ENCODE assay signal across 1 cellular context in the genomic region with DNA sequence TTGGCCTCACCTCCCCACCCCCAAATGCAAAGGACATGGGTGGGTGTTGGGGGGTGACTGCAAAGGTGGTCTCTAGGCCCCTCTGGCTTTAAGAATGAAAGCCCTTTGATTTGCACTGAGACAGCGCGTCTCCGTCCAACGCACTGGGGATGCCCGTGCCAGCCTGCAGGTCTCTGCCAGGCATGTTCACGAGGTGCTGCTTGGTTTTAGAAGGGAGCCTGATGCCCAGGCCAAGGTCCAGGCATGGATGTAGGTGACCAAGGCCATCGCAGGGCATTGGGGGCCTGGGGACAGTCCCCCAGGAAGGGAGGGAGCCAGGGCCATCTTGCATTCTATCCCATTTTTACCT.
TF ChIP-seq lines count a peak whose summit lies in the region.

No MANE protein-coding gene starts in this region.

TF ChIP-seq in GM23338, 12 proteins besides CTCF, POLR2A, EP300 and RAD21:
- TF ChIP-seq, protein P1, sequence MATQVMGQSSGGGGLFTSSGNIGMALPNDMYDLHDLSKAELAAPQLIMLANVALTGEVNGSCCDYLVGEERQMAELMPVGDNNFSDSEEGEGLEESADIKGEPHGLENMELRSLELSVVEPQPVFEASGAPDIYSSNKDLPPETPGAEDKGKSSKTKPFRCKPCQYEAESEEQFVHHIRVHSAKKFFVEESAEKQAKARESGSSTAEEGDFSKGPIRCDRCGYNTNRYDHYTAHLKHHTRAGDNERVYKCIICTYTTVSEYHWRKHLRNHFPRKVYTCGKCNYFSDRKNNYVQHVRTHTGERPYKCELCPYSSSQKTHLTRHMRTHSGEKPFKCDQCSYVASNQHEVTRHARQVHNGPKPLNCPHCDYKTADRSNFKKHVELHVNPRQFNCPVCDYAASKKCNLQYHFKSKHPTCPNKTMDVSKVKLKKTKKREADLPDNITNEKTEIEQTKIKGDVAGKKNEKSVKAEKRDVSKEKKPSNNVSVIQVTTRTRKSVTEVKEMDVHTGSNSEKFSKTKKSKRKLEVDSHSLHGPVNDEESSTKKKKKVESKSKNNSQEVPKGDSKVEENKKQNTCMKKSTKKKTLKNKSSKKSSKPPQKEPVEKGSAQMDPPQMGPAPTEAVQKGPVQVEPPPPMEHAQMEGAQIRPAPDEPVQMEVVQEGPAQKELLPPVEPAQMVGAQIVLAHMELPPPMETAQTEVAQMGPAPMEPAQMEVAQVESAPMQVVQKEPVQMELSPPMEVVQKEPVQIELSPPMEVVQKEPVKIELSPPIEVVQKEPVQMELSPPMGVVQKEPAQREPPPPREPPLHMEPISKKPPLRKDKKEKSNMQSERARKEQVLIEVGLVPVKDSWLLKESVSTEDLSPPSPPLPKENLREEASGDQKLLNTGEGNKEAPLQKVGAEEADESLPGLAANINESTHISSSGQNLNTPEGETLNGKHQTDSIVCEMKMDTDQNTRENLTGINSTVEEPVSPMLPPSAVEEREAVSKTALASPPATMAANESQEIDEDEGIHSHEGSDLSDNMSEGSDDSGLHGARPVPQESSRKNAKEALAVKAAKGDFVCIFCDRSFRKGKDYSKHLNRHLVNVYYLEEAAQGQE (IDR thresholded peaks at IDR 0.05; ENCODE audit: unreplicated experiment) = no peak
- TF ChIP-seq ZNF331 (CRISPR knock-in tag; IDR thresholded peaks at IDR 0.05; ENCODE audit: low read depth) (no peak), JUNB (IDR thresholded peaks at IDR 0.05; ENCODE audit: unreplicated experiment) (no peak), STAT1 (IDR thresholded peaks at IDR 0.05; ENCODE audit: unreplicated experiment) (no peak), POLR2AphosphoS5 (IDR thresholded peaks at IDR 0.05; ENCODE audit: low read depth) (no peak), NANOG (IDR thresholded peaks at IDR 0.05; ENCODE audit: borderline replicate concordance) (no peak), EZH2 (IDR thresholded peaks at IDR 0.05; ENCODE audit: low read depth, unreplicated experiment) (no peak), EZH2phosphoT487 (IDR thresholded peaks at IDR 0.05; ENCODE audit: unreplicated experiment) (no peak), CREB1 (CRISPR knock-in tag; IDR thresholded peaks at IDR 0.05; ENCODE audit: low read depth) (no peak), ZNF114 (CRISPR knock-in tag; IDR thresholded peaks at IDR 0.05) (no peak)
- TF ChIP-seq, protein P2, sequence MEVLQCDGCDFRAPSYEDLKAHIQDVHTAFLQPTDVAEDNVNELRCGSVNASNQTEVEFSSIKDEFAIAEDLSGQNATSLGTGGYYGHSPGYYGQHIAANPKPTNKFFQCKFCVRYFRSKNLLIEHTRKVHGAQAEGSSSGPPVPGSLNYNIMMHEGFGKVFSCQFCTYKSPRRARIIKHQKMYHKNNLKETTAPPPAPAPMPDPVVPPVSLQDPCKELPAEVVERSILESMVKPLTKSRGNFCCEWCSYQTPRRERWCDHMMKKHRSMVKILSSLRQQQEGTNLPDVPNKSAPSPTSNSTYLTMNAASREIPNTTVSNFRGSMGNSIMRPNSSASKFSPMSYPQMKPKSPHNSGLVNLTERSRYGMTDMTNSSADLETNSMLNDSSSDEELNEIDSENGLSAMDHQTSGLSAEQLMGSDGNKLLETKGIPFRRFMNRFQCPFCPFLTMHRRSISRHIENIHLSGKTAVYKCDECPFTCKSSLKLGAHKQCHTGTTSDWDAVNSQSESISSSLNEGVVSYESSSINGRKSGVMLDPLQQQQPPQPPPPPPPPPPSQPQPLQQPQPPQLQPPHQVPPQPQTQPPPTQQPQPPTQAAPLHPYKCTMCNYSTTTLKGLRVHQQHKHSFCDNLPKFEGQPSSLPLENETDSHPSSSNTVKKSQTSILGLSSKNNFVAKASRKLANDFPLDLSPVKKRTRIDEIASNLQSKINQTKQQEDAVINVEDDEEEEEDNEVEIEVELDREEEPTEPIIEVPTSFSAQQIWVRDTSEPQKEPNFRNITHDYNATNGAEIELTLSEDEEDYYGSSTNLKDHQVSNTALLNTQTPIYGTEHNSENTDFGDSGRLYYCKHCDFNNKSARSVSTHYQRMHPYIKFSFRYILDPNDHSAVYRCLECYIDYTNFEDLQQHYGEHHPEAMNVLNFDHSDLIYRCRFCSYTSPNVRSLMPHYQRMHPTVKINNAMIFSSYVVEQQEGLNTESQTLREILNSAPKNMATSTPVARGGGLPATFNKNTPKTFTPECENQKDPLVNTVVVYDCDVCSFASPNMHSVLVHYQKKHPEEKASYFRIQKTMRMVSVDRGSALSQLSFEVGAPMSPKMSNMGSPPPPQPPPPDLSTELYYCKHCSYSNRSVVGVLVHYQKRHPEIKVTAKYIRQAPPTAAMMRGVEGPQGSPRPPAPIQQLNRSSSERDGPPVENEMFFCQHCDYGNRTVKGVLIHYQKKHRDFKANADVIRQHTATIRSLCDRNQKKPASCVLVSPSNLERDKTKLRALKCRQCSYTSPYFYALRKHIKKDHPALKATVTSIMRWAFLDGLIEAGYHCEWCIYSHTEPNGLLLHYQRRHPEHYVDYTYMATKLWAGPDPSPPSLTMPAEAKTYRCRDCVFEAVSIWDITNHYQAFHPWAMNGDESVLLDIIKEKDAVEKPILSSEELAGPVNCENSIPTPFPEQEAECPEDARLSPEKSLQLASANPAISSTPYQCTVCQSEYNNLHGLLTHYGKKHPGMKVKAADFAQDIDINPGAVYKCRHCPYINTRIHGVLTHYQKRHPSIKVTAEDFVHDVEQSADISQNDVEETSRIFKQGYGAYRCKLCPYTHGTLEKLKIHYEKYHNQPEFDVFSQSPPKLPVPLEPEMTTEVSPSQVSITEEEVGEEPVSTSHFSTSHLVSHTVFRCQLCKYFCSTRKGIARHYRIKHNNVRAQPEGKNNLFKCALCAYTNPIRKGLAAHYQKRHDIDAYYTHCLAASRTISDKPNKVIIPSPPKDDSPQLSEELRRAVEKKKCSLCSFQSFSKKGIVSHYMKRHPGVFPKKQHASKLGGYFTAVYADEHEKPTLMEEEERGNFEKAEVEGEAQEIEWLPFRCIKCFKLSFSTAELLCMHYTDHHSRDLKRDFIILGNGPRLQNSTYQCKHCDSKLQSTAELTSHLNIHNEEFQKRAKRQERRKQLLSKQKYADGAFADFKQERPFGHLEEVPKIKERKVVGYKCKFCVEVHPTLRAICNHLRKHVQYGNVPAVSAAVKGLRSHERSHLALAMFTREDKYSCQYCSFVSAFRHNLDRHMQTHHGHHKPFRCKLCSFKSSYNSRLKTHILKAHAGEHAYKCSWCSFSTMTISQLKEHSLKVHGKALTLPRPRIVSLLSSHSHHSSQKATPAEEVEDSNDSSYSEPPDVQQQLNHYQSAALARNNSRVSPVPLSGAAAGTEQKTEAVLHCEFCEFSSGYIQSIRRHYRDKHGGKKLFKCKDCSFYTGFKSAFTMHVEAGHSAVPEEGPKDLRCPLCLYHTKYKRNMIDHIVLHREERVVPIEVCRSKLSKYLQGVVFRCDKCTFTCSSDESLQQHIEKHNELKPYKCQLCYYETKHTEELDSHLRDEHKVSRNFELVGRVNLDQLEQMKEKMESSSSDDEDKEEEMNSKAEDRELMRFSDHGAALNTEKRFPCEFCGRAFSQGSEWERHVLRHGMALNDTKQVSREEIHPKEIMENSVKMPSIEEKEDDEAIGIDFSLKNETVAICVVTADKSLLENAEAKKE (CRISPR knock-in tag; IDR thresholded peaks at IDR 0.05) = no peak
- TF ChIP-seq, protein P3, sequence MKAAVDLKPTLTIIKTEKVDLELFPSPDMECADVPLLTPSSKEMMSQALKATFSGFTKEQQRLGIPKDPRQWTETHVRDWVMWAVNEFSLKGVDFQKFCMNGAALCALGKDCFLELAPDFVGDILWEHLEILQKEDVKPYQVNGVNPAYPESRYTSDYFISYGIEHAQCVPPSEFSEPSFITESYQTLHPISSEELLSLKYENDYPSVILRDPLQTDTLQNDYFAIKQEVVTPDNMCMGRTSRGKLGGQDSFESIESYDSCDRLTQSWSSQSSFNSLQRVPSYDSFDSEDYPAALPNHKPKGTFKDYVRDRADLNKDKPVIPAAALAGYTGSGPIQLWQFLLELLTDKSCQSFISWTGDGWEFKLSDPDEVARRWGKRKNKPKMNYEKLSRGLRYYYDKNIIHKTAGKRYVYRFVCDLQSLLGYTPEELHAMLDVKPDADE (IDR thresholded peaks at IDR 0.05) = no peak
